15 cellular contexts compared by ENCODE assay signal in genomic region chr2:159609933-159610523, GRCh38. TPM values are rescaled to one million over a fixed set of nuclear protein-coding genes. Genes with fewer than 3 reads are reported as not detected.
DNase-seq lines count a peak whose midpoint lies in the region; ATAC-seq, FAIRE-seq and TF ChIP-seq lines count a peak whose summit lies in the region.
"Had no signal": no experiment of that assay in that cellular context is flagged by ENCODE, and none has a peak within 500 bp of the region (broad histone marks: within the 10 kb centered on the region; RNA-seq: fewer than 3 reads in every experiment).

No MANE protein-coding gene starts in this region.

- no peak overlapping the region for H2BK12ac ChIP-seq in mesenchymal stem cell (ENCODE audit: low read length in 2 of 2)

- H2BK15ac ChIP-seq in mesendoderm (replicated peaks; ENCODE audit: low read depth): no peak overlapping the region
- H2BK15ac ChIP-seq in mesenchymal stem cell (ENCODE audit: low read depth, poor library complexity, severe bottlenecking): no peak overlapping the region

- H2AK5ac ChIP-seq in mesendoderm (ENCODE audit: low read length) (no peak overlapping the region), mesenchymal stem cell (ENCODE audit: low read length, severe bottlenecking) (no peak overlapping the region)

- H3K18ac ChIP-seq in mesendoderm (ENCODE audit: low read length) (no peak overlapping the region), mesenchymal stem cell (ENCODE audit: low read depth in 1 of 2, low read length in 2 of 2) (no peak overlapping the region)

- no peak overlapping the region for H4K5ac ChIP-seq in mesendoderm (ENCODE audit: low read length)

- H4K8ac ChIP-seq in mesendoderm (ENCODE audit: low read depth, low read length) (no peak overlapping the region), mesenchymal stem cell (ENCODE audit: low read length) (no peak overlapping the region)

- peaks cover 6% of the 10 kb centered on the region for H3K79me1 ChIP-seq in mesendoderm (ENCODE audit: low read length)
- H3K79me1 ChIP-seq in mesenchymal stem cell (replicated peaks; ENCODE audit: low read length, poor library complexity, severe bottlenecking): peaks cover 1% of the 10 kb centered on the region

- H3K79me2 ChIP-seq in mesendoderm (ENCODE audit: control insufficient read depth, insufficient read depth, low read length): peaks cover 21% of the 10 kb centered on the region

- H2BK5ac ChIP-seq in mesendoderm (ENCODE audit: low read length) (no peak overlapping the region), mesenchymal stem cell (ENCODE audit: low read depth, low read length, poor library complexity, severe bottlenecking) (no peak overlapping the region)

- H3K4me3 ChIP-seq in mesendoderm (ENCODE audit: low read length): no peak overlapping the region
- no peak overlapping the region for H3K4me3 ChIP-seq in uterus
- H3K4me3 ChIP-seq in mesenchymal stem cell (ENCODE audit: insufficient read depth in 1 of 2, low read depth in 1 of 2, low read length in 2 of 2): no peak overlapping the region
- H3K4me3 ChIP-seq: esophagus muscularis mucosa, MG63 had no signal

- no peak overlapping the region for H4K91ac ChIP-seq in mesenchymal stem cell (ENCODE audit: low read length)

- H3K4me1 ChIP-seq in mesendoderm (ENCODE audit: control insufficient read depth, low read depth, low read length) (peaks cover 3% of the 10 kb centered on the region), uterus (no peaks in the 10 kb centered on the region), mesenchymal stem cell (ENCODE audit: control insufficient read depth, insufficient read depth, low read depth, low read length) (no peaks in the 10 kb centered on the region)

- H3K36me3 ChIP-seq in mesendoderm (ENCODE audit: control insufficient read depth, insufficient read depth, low read length) (no peaks in the 10 kb centered on the region), uterus (no peaks in the 10 kb centered on the region), mesenchymal stem cell (ENCODE audit: control insufficient read depth in 1 of 2, insufficient read depth in 2 of 2, low read depth in 1 of 2, low read length in 2 of 2) (no peaks in the 10 kb centered on the region)
- H3K36me3 ChIP-seq: esophagus muscularis mucosa, MG63 had no signal

- WGBS in mesendoderm (ENCODE audit: extremely low coverage, insufficient coverage, low lambda C conversion rate): no CpG with 5 or more reads among the region's 4 CpGs
- 66% methylated on average over 3 of the region's 4 CpGs for WGBS in mesenchymal stem cell

- H3K4me2 ChIP-seq in mesendoderm (ENCODE audit: low read length): no peak overlapping the region
- no peak overlapping the region for H3K4me2 ChIP-seq in mesenchymal stem cell (ENCODE audit: low read length, poor library complexity, severe bottlenecking)

- no peak overlapping the region for H3K23ac ChIP-seq in mesendoderm (ENCODE audit: low read length)
- H3K23ac ChIP-seq in mesenchymal stem cell (ENCODE audit: low read length in 2 of 2): no peak overlapping the region

- H3K14ac ChIP-seq in mesenchymal stem cell (ENCODE audit: low read length in 2 of 2): no peak overlapping the region

- no peak for TF ChIP-seq POLR2A in uterus (IDR thresholded peaks at IDR 0.05)

- intact Hi-C loops in Right ventricle myocardium superior (cut with DNase I) (no loop called here), left ventricle myocardium superior (cut with micrococcal nuclease) (no loop called here), uterus (cut with DNase I; ENCODE audit: low total_unique reads) (no loop called here)

- H2AFZ ChIP-seq in mesenchymal stem cell (ENCODE audit: low read depth, low read length): no peak overlapping the region

- no peak for TF ChIP-seq CTCF in uterus (IDR thresholded peaks at IDR 0.05)

- H3K27me3 ChIP-seq in mesendoderm (ENCODE audit: insufficient read depth, low read length, poor library complexity) (no peaks in the 10 kb centered on the region), uterus (no peaks in the 10 kb centered on the region), mesenchymal stem cell (ENCODE audit: control insufficient read depth in 1 of 2, insufficient read depth in 1 of 2, low read length in 2 of 2) (no peaks in the 10 kb centered on the region)
- H3K27me3 ChIP-seq: esophagus muscularis mucosa, MG63 had no signal

- H2BK120ac ChIP-seq in mesendoderm (ENCODE audit: low read depth, low read length) (peak overlapping the region; percentile 12), mesenchymal stem cell (ENCODE audit: low read depth, low read length) (no peak overlapping the region)

- H3K56ac ChIP-seq in mesendoderm (ENCODE audit: low read length): no peak overlapping the region

- DNase-seq in Right ventricle myocardium superior: no peak
- DNase-seq in left ventricle myocardium superior: no peak
- DNase-seq in NCI-H748 treated with DMSO at 0.1 percent for 48 hours (lab: John Stamatoyannopoulos, UW): peak; percentile 66
- DNase-seq in mesendoderm: no peak
- DNase-seq in uterus: no peak
- no peak for DNase-seq in activated CD4-positive, alpha-beta T cell treated with anti-CD3 and anti-CD28 coated beads, Interleukin-2, amount 50 U/mL, for 1 hour
- DNase-seq in RCC 7860 (ENCODE audit: low spot score): no peak
- DNase-seq in mesenchymal stem cell: no peak
- DNase-seq: activated CD4-positive, alpha-beta T cell treated with anti-CD3 and anti-CD28 coated beads, Interleukin-2, amount 10 ng/mL, durations not matched to agents 24 days and 14 days; amygdala; hippocampal formation; MG63; NCI-H526 treated with DMSO at 0.1 percent for 48 hours; T-helper 9 cell had no signal

- ATAC-seq in Right ventricle myocardium superior (ENCODE audit: poor library complexity): peak; percentile 6
- ATAC-seq in left ventricle myocardium superior: no peak

- H3K27ac ChIP-seq in mesendoderm (ENCODE audit: low read depth, low read length): no peak overlapping the region
- H3K27ac ChIP-seq in uterus: peak overlapping the region; percentile 95 to 99
- no peak overlapping the region for H3K27ac ChIP-seq in mesenchymal stem cell (ENCODE audit: low read length, poor library complexity, severe bottlenecking)

- no peak for FAIRE-seq in RCC 7860 (lab: Jason Lieb, UNC)

- H3K9me3 ChIP-seq in uterus: no peaks in the 10 kb centered on the region
- H3K9me3 ChIP-seq in mesenchymal stem cell (ENCODE audit: control insufficient read depth, low read length): no peaks in the 10 kb centered on the region
- H3K9me3 ChIP-seq: esophagus muscularis mucosa, MG63 had no signal

- H3K9ac ChIP-seq in mesendoderm (ENCODE audit: low read length) (no peak overlapping the region), mesenchymal stem cell (ENCODE audit: low read length) (no peak overlapping the region)

- H3K4ac ChIP-seq in mesendoderm (ENCODE audit: low read depth, low read length) (no peak overlapping the region), mesenchymal stem cell (ENCODE audit: low read depth in 1 of 2, low read length in 2 of 2) (no peak overlapping the region)

RNA-seq across cellular contexts. Expression of gene BAZ2B, which starts 6.3 kb away (rescaled TPM):
- total RNA-seq in Right ventricle myocardium superior (27.0 TPM), left ventricle myocardium superior (38.6 TPM), uterus (100 to 1,000 TPM in 3 of 4 donors, 10 to 100 TPM in 1; 94.5 to 237 (median 145) TPM)
- polyA plus RNA-seq in mesendoderm (2013, experiment 1 of 2): 8.0 TPM
- 7.7 TPM for polyA plus RNA-seq in mesendoderm (2013, experiment 2 of 2)
- polyA plus RNA-seq in mesenchymal stem cell (2013, experiment 1 of 2): 20.0 TPM
- 21.3 TPM for polyA plus RNA-seq in mesenchymal stem cell (2013, experiment 2 of 2)

Comparison
In these comparisons a context has a peak if more than half of its experiments do, and no peak if none do; other contexts are left out.
1. H3K27ac ChIP-seq: peak in uterus (2 of 2); none in mesendoderm (single experiment) and mesenchymal stem cell (single experiment).